8 cellular contexts compared by ENCODE assay signal in genomic region chr5:14011089-14012004, GRCh38.
DNase-seq lines count a peak whose midpoint lies in the region; ATAC-seq lines count a peak whose summit lies in the region.

No MANE protein-coding gene starts in this region.

- peak overlapping the region; percentile 74 to 78 (median 76) for H3K4me3 ChIP-seq in skeletal muscle tissue (ENCODE audit: low read length in 3 of 3)

- peaks cover 6 to 13% (median 9%) of the 10 kb centered on the region in 3 donors for H3K4me1 ChIP-seq in skeletal muscle tissue (ENCODE audit: control insufficient read depth in 3 of 3, insufficient read depth in 3 of 3, low read length in 3 of 3)

- no peaks in the 10 kb centered on the region for H3K36me3 ChIP-seq in skeletal muscle tissue (ENCODE audit: control insufficient read depth in 3 of 3, insufficient read depth in 3 of 3, low read length in 3 of 3)

- no peaks in the 10 kb centered on the region for H3K9me3 ChIP-seq in skeletal muscle tissue (ENCODE audit: control insufficient read depth in 3 of 3, low read length in 3 of 3)

- no peak overlapping the region for H3K27ac ChIP-seq in skeletal muscle tissue (ENCODE audit: low read depth, low read length)

- peak overlapping the region; percentile 61 to 77 (median 69) for H3K9ac ChIP-seq in skeletal muscle tissue (ENCODE audit: low read depth in 1 of 3, low read length in 3 of 3)

- DNase-seq in activated gamma-delta T cell treated with Interleukin-2 at 50 U/mL for 16 hours, result peak; percentile 10
- DNase-seq in activated gamma-delta T cell (lab: John Stamatoyannopoulos, UW), result no peak
- DNase-seq in NCI-H1105 (lab: John Stamatoyannopoulos, UW), result peak; percentile 95
- DNase-seq in SKM-1 treated with dmso at 0.1 percent for 144 hours (lab: John Stamatoyannopoulos, UW; ENCODE audit: unreplicated experiment), result peak; percentile 74
- DNase-seq in cerebellar cortex (ENCODE audit: low spot score), result peak; percentile 80
- DNase-seq in iris pigment epithelial cell (ENCODE audit: low read depth), result peak; percentile 87

- peak; percentile 88 for ATAC-seq in HG02678 (IDR thresholded peaks at IDR 0.05; ENCODE audit: unreplicated experiment)

- no peaks in the 10 kb centered on the region for H3K27me3 ChIP-seq in skeletal muscle tissue (ENCODE audit: control insufficient read depth in 3 of 3, insufficient read depth in 3 of 3, low read length in 3 of 3)
